In genomic region chr3:30098656-30099454, GRCh38 we compare ENCODE assay signal across 11 cellular contexts.
DNase-seq lines count a peak whose midpoint lies in the region; ATAC-seq and TF ChIP-seq lines count a peak whose summit lies in the region.
"Had no signal": no experiment of that assay in that cellular context is flagged by ENCODE, and none has a peak within 500 bp of the region (broad histone marks: within the 10 kb centered on the region; RNA-seq: fewer than 3 reads in every experiment).

No MANE protein-coding gene starts in this region.

- H3K4me1 ChIP-seq in CD8-positive, alpha-beta memory T cell (ENCODE audit: insufficient read depth, low read length) = no peaks in the 10 kb centered on the region

- no peak for TF ChIP-seq POLR2A in NB4 (IDR thresholded peaks at IDR 0.05; ENCODE audit: extremely low read depth, insufficient read length)

- H3K36me3 Mint-ChIP-seq in CD8-positive, alpha-beta memory T cell = peaks cover 0 to 3% (median 0%) of the 10 kb centered on the region in 3 donors
- H3K36me3 Mint-ChIP-seq: activated naive CD4-positive, alpha-beta T cell treated with anti-CD3 and anti-CD28 coated beads, Interleukin-2, amount 10 ng/mL, durations not matched to agents 7 days and 5 days had no signal

- TF ChIP-seq CTCF in NB4 (IDR thresholded peaks at IDR 0.05; ENCODE audit: low read depth, low read length) (no peak), omental fat pad (IDR thresholded peaks at IDR 0.05) (no peak)

- ATAC-seq in omental fat pad (ENCODE audit: low FRiP score) = peak; percentile 83
- ATAC-seq in GM21515 (IDR thresholded peaks at IDR 0.05; ENCODE audit: unreplicated experiment) = no peak

- peaks cover 4 to 14% of the 10 kb centered on the region in 2 donors for H3K27me3 Mint-ChIP-seq in CD8-positive, alpha-beta memory T cell
- H3K27me3 Mint-ChIP-seq: activated naive CD4-positive, alpha-beta T cell treated with anti-CD3 and anti-CD28 coated beads, Interleukin-2, amount 10 ng/mL, durations not matched to agents 7 days and 5 days had no signal

- POLR2A ChIA-PET in CD8-positive, alpha-beta memory T cell (lab: Charles Lee) = no interaction called here

- H3K36me3 ChIP-seq in CD8-positive, alpha-beta memory T cell (ENCODE audit: insufficient read depth, low read length) = no peaks in the 10 kb centered on the region

- no peak overlapping the region for H3K4me3 Mint-ChIP-seq in CD8-positive, alpha-beta memory T cell
- H3K4me3 Mint-ChIP-seq: activated naive CD4-positive, alpha-beta T cell treated with anti-CD3 and anti-CD28 coated beads, Interleukin-2, amount 10 ng/mL, durations not matched to agents 7 days and 5 days had no signal

- peak; percentile 48 for DNase-seq in EH (ENCODE audit: low read depth)
- DNase-seq in NB4 (ENCODE audit: low read depth) = peak; percentile 30
- DNase-seq in epithelial cell of prostate (ENCODE audit: low read depth, low spot score) = no peak
- DNase-seq in omental fat pad (ENCODE audit: low spot score) = no peak
- no peak for DNase-seq in OCI-M2 (lab: John Stamatoyannopoulos, UW; ENCODE audit: unreplicated experiment)
- DNase-seq in CD8-positive, alpha-beta memory T cell = no peak
- DNase-seq in activated CD4-positive, CD25-positive, alpha-beta regulatory T cell (lab: John Stamatoyannopoulos, UW) = no peak
- DNase-seq: activated naive CD4-positive, alpha-beta T cell treated with anti-CD3 and anti-CD28 coated beads, Interleukin-2, amount 10 ng/mL, durations not matched to agents 7 days and 5 days; NCI-H1092 treated with DMSO at 0.1 percent for 48 hours; NCI-H774 had no signal

- no peaks in the 10 kb centered on the region for H3K4me1 Mint-ChIP-seq in CD8-positive, alpha-beta memory T cell
- H3K4me1 Mint-ChIP-seq: activated naive CD4-positive, alpha-beta T cell treated with anti-CD3 and anti-CD28 coated beads, Interleukin-2, amount 10 ng/mL, durations not matched to agents 7 days and 5 days had no signal

- no peak overlapping the region for H3K4me3 ChIP-seq in NB4 (ENCODE audit: low read depth, low read length)
- no peak overlapping the region for H3K4me3 ChIP-seq in CD8-positive, alpha-beta memory T cell (ENCODE audit: low read length)

- CTCF ChIA-PET in CD8-positive, alpha-beta memory T cell (lab: Charles Lee) = no interaction called here

- H3K9me3 Mint-ChIP-seq in CD8-positive, alpha-beta memory T cell = peaks cover 0 to 11% (median 4%) of the 10 kb centered on the region in 5 donors
- H3K9me3 Mint-ChIP-seq: activated naive CD4-positive, alpha-beta T cell treated with anti-CD3 and anti-CD28 coated beads, Interleukin-2, amount 10 ng/mL, durations not matched to agents 7 days and 5 days had no signal

- no peaks in the 10 kb centered on the region for H3K27me3 ChIP-seq in CD8-positive, alpha-beta memory T cell (ENCODE audit: insufficient read depth, low read length, poor library complexity, severe bottlenecking)

- no peaks in the 10 kb centered on the region for H3K9me3 ChIP-seq in CD8-positive, alpha-beta memory T cell (ENCODE audit: low read length)

- peak overlapping the region; percentile 46 for H3K27ac ChIP-seq in epithelial cell of prostate
- no peak overlapping the region for H3K27ac ChIP-seq in CD8-positive, alpha-beta memory T cell (ENCODE audit: low read depth, low read length)

- no peak overlapping the region for H3K27ac Mint-ChIP-seq in CD8-positive, alpha-beta memory T cell
- H3K27ac Mint-ChIP-seq: activated naive CD4-positive, alpha-beta T cell treated with anti-CD3 and anti-CD28 coated beads, Interleukin-2, amount 10 ng/mL, durations not matched to agents 7 days and 5 days had no signal

Comparison
In these comparisons a context has a peak if more than half of its experiments do, and no peak if none do; other contexts are left out.
1. DNase-seq: peak in EH (single experiment) and NB4 (single experiment); none in epithelial cell of prostate (single experiment), omental fat pad (single experiment), OCI-M2 (single experiment), CD8-positive, alpha-beta memory T cell (0 of 5) and activated CD4-positive, CD25-positive, alpha-beta regulatory T cell (0 of 4).